In the genomic region with DNA sequence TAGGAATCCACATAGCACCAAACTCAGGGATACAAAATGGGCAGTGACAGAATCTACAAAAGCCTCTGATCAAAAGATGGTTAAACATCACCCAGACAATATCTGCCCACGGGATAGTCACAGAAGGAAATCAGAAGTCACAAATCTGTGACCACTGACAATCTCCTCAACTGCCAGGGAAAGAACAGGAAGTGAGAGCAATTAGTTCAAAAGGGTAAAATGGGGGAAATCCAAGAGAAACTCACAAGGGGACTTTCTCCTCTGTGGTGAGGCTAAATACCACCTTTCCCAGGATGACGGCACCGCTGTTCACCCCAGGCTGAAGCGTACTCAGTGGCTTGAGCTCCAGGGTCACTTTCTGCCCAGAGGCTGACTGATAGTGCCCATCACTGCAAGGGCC, we compare ENCODE assay signal across 11 cellular contexts. TPM values are rescaled to one million over a fixed set of nuclear protein-coding genes. Genes with fewer than 3 reads are reported as not detected.
DNase-seq lines count a peak whose midpoint lies in the region; ATAC-seq, FAIRE-seq and TF ChIP-seq lines count a peak whose summit lies in the region.
"Had no signal": no experiment of that assay in that cellular context is flagged by ENCODE, and none has a peak within 500 bp of the region (broad histone marks: within the 10 kb centered on the region; RNA-seq: fewer than 3 reads in every experiment).

No MANE protein-coding gene starts in this region.

- H3K9me3 Mint-ChIP-seq in activated naive CD8-positive, alpha-beta T cell treated with anti-CD3 and anti-CD28 coated beads, Interleukin-2, amount 50 U/mL, for 24 hours = no peaks in the 10 kb centered on the region
- no peaks in the 10 kb centered on the region for H3K9me3 Mint-ChIP-seq in nephron progenitor cell

- H3K27ac Mint-ChIP-seq in activated naive CD8-positive, alpha-beta T cell treated with anti-CD3 and anti-CD28 coated beads, Interleukin-2, amount 50 U/mL, for 24 hours = peak overlapping the region; percentile 6
- no peak overlapping the region for H3K27ac Mint-ChIP-seq in nephron progenitor cell

- H3K4me3 ChIP-seq in small intestine (ENCODE audit: low read depth in 1 of 2, low read length in 2 of 2) = no peak overlapping the region
- H3K4me3 ChIP-seq: cardiac muscle cell had no signal

- H3K4me1 Mint-ChIP-seq in activated naive CD8-positive, alpha-beta T cell treated with anti-CD3 and anti-CD28 coated beads, Interleukin-2, amount 50 U/mL, for 24 hours = peaks cover 14% of the 10 kb centered on the region
- no peaks in the 10 kb centered on the region for H3K4me1 Mint-ChIP-seq in nephron progenitor cell

- no peak for TF ChIP-seq CTCF in nephron progenitor cell (IDR thresholded peaks at IDR 0.05)

- H3K4me3 Mint-ChIP-seq in activated naive CD8-positive, alpha-beta T cell treated with anti-CD3 and anti-CD28 coated beads, Interleukin-2, amount 50 U/mL, for 24 hours = no peak overlapping the region
- H3K4me3 Mint-ChIP-seq in nephron progenitor cell = no peak overlapping the region

- H3K36me3 Mint-ChIP-seq in activated naive CD8-positive, alpha-beta T cell treated with anti-CD3 and anti-CD28 coated beads, Interleukin-2, amount 50 U/mL, for 24 hours (ENCODE audit: low read depth) = peaks cover 38% of the 10 kb centered on the region
- peaks cover 58% of the 10 kb centered on the region for H3K36me3 Mint-ChIP-seq in nephron progenitor cell (ENCODE audit: low read depth)

- H3K27me3 ChIP-seq in small intestine (ENCODE audit: control insufficient read depth in 2 of 2, insufficient read depth in 2 of 2, low read length in 2 of 2) = no peaks in the 10 kb centered on the region
- H3K27me3 ChIP-seq: cardiac muscle cell had no signal

- H3K27ac ChIP-seq in caudate nucleus (ENCODE audit: low read depth, low read length) (no peak overlapping the region), small intestine (ENCODE audit: low read depth in 1 of 2, low read length in 1 of 2) (no peak overlapping the region)
- H3K27ac ChIP-seq: cardiac muscle cell had no signal

- ATAC-seq in GM18519 (IDR thresholded peaks at IDR 0.05; ENCODE audit: low FRiP score, unreplicated experiment) = peak; percentile 56
- peak; percentile 79 for ATAC-seq in GM21528 (IDR thresholded peaks at IDR 0.05; ENCODE audit: low FRiP score, unreplicated experiment)
- peak; percentile 84 for ATAC-seq in HG03135 (IDR thresholded peaks at IDR 0.05; ENCODE audit: unreplicated experiment)
- peak; percentile 85 for ATAC-seq in activated naive CD8-positive, alpha-beta T cell treated with anti-CD3 and anti-CD28 coated beads, Interleukin-2, amount 50 U/mL, for 24 hours

- H3K36me3 ChIP-seq in small intestine (ENCODE audit: control insufficient read depth in 2 of 2, insufficient read depth in 2 of 2, low read length in 2 of 2) = peaks cover 9 to 20% of the 10 kb centered on the region in 2 donors

- no peak for FAIRE-seq in small intestine (lab: Jason Lieb, UNC)

- no peaks in the 10 kb centered on the region for H3K9me3 ChIP-seq in small intestine (ENCODE audit: control insufficient read depth, low read depth)

- peak; percentile 14 for DNase-seq in activated naive CD8-positive, alpha-beta T cell treated with anti-CD3 and anti-CD28 coated beads, Interleukin-2, amount 50 U/mL, for 24 hours
- DNase-seq in medulla oblongata (ENCODE audit: extremely low spot score) = no peak
- DNase-seq in caudate nucleus (lab: John Stamatoyannopoulos, UW) = no peak
- no peak for DNase-seq in small intestine
- DNase-seq in nephron progenitor cell = no peak
- DNase-seq: DMS153, NCI-H1436 treated with DMSO at 0.1 percent for 48 hours had no signal

- 66 to 79% (median 76%) methylated on average over 4 of the region's 4 CpGs for WGBS in small intestine, 3 donors

- no peaks in the 10 kb centered on the region for H3K27me3 Mint-ChIP-seq in activated naive CD8-positive, alpha-beta T cell treated with anti-CD3 and anti-CD28 coated beads, Interleukin-2, amount 50 U/mL, for 24 hours
- H3K27me3 Mint-ChIP-seq in nephron progenitor cell (ENCODE audit: low read depth, poor library complexity) = no peaks in the 10 kb centered on the region

- no peaks in the 10 kb centered on the region for H3K4me1 ChIP-seq in small intestine (ENCODE audit: control insufficient read depth in 2 of 2, insufficient read depth in 1 of 2, low read depth in 1 of 2, low read length in 1 of 2)

RNA-seq across cellular contexts. Expression of a gene that starts 10.7 kb away (rescaled TPM):
- polyA plus RNA-seq in small intestine = 1 to 10 TPM; 4.1 to 6.8 (median 4.5) TPM

RNA-seq across cellular contexts. Expression of a gene that starts 38.0 kb away (rescaled TPM):
- polyA plus RNA-seq in small intestine = 10 to 100 TPM; 43.5 to 44.5 (median 43.7) TPM

RNA-seq across cellular contexts. Expression of a gene that starts 48.4 kb away (rescaled TPM):
- polyA plus RNA-seq in small intestine = 10 to 100 TPM in 2 of 3 donors, 1 to 10 TPM in 1; 9.5 to 14.7 (median 13.6) TPM

RNA-seq across cellular contexts. Expression of a gene that starts 56.0 kb away (rescaled TPM):
- polyA plus RNA-seq in small intestine = not detected
- polyA plus RNA-seq: cardiac muscle cell had no signal
